In genomic region chr5:179904463-179905143, GRCh38 we compare ENCODE assay signal across 21 cellular contexts. TPM values are rescaled to one million over a fixed set of nuclear protein-coding genes. Genes with fewer than 3 reads are reported as not detected.
DNase-seq lines count a peak whose midpoint lies in the region; ATAC-seq and TF ChIP-seq lines count a peak whose summit lies in the region.
"Had no signal": no experiment of that assay in that cellular context is flagged by ENCODE, and none has a peak within 500 bp of the region (broad histone marks: within the 10 kb centered on the region; RNA-seq: fewer than 3 reads in every experiment).

No MANE protein-coding gene starts in this region.

- H3K9ac ChIP-seq in BLaER1: 0 out of 2 replicates have a peak overlapping the region, but pooled peaks have one; percentile 22
- H3K9ac ChIP-seq: KMS-11 had no signal

- ATAC-seq in GM19395 (IDR thresholded peaks at IDR 0.05; ENCODE audit: unreplicated experiment): no peak
- ATAC-seq: GM12878, GM23338, Right ventricle myocardium inferior had no signal

- no peak overlapping the region for H3K4me3 ChIP-seq in BLaER1
- H3K4me3 ChIP-seq: GM12878, GM23338, MG63, Peyer's patch, SK-N-MC had no signal

- H3K27me3 Mint-ChIP-seq in CD14-positive monocyte (ENCODE audit: low read depth in 3 of 3) (no peaks in the 10 kb centered on the region), brain (no peaks in the 10 kb centered on the region), nephron (ENCODE audit: low read depth) (no peaks in the 10 kb centered on the region), Calu3 (ENCODE audit: unreplicated experiment) (peaks cover 5% of the 10 kb centered on the region)

- peak overlapping the region in 1 of 2 donors; percentile 21 for H3K4me3 Mint-ChIP-seq in CD14-positive monocyte
- peak overlapping the region; percentile 1 to 52 (median 25) for H3K4me3 Mint-ChIP-seq in brain
- peak overlapping the region; percentile 7 to 69 (median 27) for H3K4me3 Mint-ChIP-seq in nephron
- no peak overlapping the region for H3K4me3 Mint-ChIP-seq in Calu3 (ENCODE audit: low read depth, unreplicated experiment)
- H3K4me3 Mint-ChIP-seq: GM23338 had no signal

- CTCF ChIA-PET in Calu3 (lab: Charles Lee): no interaction called here

- DNase-seq in CD14-positive monocyte (ENCODE audit: low spot score): no peak
- no peak for DNase-seq in DMS153 treated with DMSO at 0.1 percent for 48 hours (lab: John Stamatoyannopoulos, UW; ENCODE audit: unreplicated experiment)
- no peak for DNase-seq in Calu3
- no peak for DNase-seq in stimulated activated CD4-positive, alpha-beta T cell treated with anti-CD3 and anti-CD28 coated beads, Interleukin-12 subunit alpha, Interleukin-12 subunit beta, amount 100 ng/mL, for 4 hours
- DNase-seq: ACHN; CD8-positive, alpha-beta memory T cell; GDM1; MG63; NCI-H1105; NCI-H1694; NCI-H510A treated with DMSO at 0.1 percent for 48 hours; Peyer's patch had no signal

- H3K4me1 Mint-ChIP-seq in CD14-positive monocyte: peaks cover 37% of the 10 kb centered on the region
- H3K4me1 Mint-ChIP-seq in brain: peaks cover 30% of the 10 kb centered on the region
- H3K4me1 Mint-ChIP-seq in nephron: peaks cover 20% of the 10 kb centered on the region
- H3K4me1 Mint-ChIP-seq in Calu3 (ENCODE audit: low read depth, unreplicated experiment): peaks cover 11% of the 10 kb centered on the region

- intact Hi-C loops in CD14-positive monocyte (cut with micrococcal nuclease): loop anchor here (1.0 to 10.0 kb wide), 3 partner anchors 60 to 102 kb away; no protein-coding TSS in a partner anchor
- intact Hi-C loops in Calu3 (cut with micrococcal nuclease; ENCODE audit: unreplicated experiment): no loop called here

- no TSS peak for BruUV-seq in Calu3 (replicated peaks; lab: Mats Ljungman, UMichigan)

- H3K36me3 Mint-ChIP-seq in CD14-positive monocyte (peaks cover 47 to 56% of the 10 kb centered on the region in 2 donors), brain (peaks cover 39% of the 10 kb centered on the region), nephron (ENCODE audit: low read depth) (peaks cover 23% of the 10 kb centered on the region), Calu3 (ENCODE audit: insufficient read depth, unreplicated experiment) (peaks cover 68% of the 10 kb centered on the region)

- H3K27me3 ChIP-seq in BLaER1: no peaks in the 10 kb centered on the region
- H3K27me3 ChIP-seq: MG63, Peyer's patch had no signal

- H3K27ac ChIP-seq in BLaER1: no peak overlapping the region
- H3K27ac ChIP-seq: KMS-11, Peyer's patch, SK-N-MC had no signal

- H4K20me1 ChIP-seq in BLaER1: peaks cover 75% of the 10 kb centered on the region

- H3K4me2 ChIP-seq in BLaER1: peak overlapping the region; percentile 99; the same call in 1 of the 2 replicates
- H3K4me2 ChIP-seq: GM23338, KMS-11 had no signal

- no peaks in the 10 kb centered on the region for H3K9me3 ChIP-seq in BLaER1
- H3K9me3 ChIP-seq: MG63, Peyer's patch had no signal

- TF ChIP-seq CTCF in CD14-positive monocyte (IDR thresholded peaks at IDR 0.05): no peak
- no peak for TF ChIP-seq CTCF in brain (conservative IDR thresholded peaks at IDR 0.05)
- no peak for TF ChIP-seq CTCF in nephron (IDR thresholded peaks at IDR 0.05; ENCODE audit: unreplicated experiment in 3 of 3)
- no peak for TF ChIP-seq CTCF in Calu3 (IDR thresholded peaks at IDR 0.05; ENCODE audit: unreplicated experiment)

- H3K27ac Mint-ChIP-seq in CD14-positive monocyte (peak overlapping the region in 4 of 7 donors; percentile 20 to 71 (median 56)), brain (peak overlapping the region in 2 of 5 experiments; percentile 6 to 23), nephron (peak overlapping the region in 2 of 3 experiments; percentile 28 to 33), Calu3 (ENCODE audit: unreplicated experiment) (no peak overlapping the region)
- H3K27ac Mint-ChIP-seq: GM23338 had no signal

- H3K36me3 ChIP-seq in BLaER1: peaks cover 61% of the 10 kb centered on the region

- peaks cover 34% of the 10 kb centered on the region for H3K4me1 ChIP-seq in BLaER1

- H3K9me3 Mint-ChIP-seq in CD14-positive monocyte (no peaks in the 10 kb centered on the region), brain (peaks cover 0 to 2% (median 0%) of the 10 kb centered on the region in 5 experiments), nephron (no peaks in the 10 kb centered on the region), Calu3 (ENCODE audit: low read depth, unreplicated experiment) (no peaks in the 10 kb centered on the region)
- H3K9me3 Mint-ChIP-seq: CD8-positive, alpha-beta memory T cell; GM23338 had no signal

RNA-seq across cellular contexts. Expression of gene TBC1D9B, which starts 3.1 kb away (rescaled TPM):
- polyA plus RNA-seq in CD14-positive monocyte: 10 to 100 TPM; 13.4 to 26.3 TPM
- polyA plus RNA-seq in brain (ENCODE audit: insufficient read depth, low read depth, low replicate concordance): 103 TPM
- 147 and 148 TPM in 2 replicates for total RNA-seq in Calu3 (2022)

RNA-seq across cellular contexts. Expression of gene MRNIP, which starts 46.0 kb away (rescaled TPM):
- polyA plus RNA-seq in CD14-positive monocyte: 1 to 10 TPM; 1.2 to 1.4 TPM
- polyA plus RNA-seq in brain (ENCODE audit: insufficient read depth, low read depth, low replicate concordance): 24.3 TPM
- 41.5 and 47.1 TPM in 2 replicates for total RNA-seq in Calu3 (2022)

Comparison
In these comparisons a context has a peak if more than half of its experiments do, and no peak if none do; other contexts are left out.
1. RNA of gene MRNIP, which starts 46.0 kb away (polyA plus RNA-seq): 24.3 TPM in brain (single experiment); 1.2 to 1.4 TPM in CD14-positive monocyte; every median in the first group is over 10 times any median in the second.